In the genomic region with DNA sequence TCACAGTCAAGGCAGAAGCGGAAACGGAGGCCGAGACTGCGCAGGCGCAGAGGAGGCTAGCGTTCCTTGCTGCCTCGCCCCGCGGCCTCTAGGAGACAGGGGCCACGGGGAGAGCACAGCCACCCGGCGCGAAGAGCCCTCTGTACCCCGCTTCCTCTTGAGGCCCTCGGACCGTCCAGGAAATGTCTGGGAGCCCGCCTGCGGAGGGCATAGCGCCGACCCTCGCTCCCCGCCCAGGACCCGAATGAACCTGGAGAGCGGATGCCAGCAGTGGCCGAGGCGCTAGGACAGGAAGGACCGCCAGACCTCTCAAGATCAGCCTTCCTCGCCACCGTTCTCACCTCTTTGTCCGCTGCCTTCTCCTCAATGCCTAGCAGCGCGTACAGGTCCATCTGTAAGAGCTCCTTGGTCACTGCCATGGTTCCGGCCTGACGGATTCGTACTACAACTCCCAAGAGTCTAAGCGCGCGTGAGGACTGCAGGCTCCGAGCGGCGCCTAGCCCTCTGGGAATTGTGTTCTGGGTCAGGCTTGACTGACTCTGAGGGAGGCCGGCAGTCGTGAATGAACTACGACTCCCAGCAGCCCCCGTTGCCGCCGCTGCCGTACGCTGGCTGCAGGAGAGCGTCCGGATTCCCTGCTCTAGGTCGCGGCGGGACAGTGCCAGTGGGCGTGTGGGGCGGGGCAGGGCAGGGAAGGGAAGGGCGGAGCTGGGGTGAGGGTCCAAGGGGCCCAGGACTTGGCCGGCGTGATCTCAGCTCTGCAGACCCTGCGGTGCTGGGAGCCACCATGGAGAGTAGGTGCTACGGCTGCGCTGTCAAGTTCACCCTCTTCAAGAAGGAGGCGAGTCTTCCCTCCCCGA, we compare ENCODE assay signal across 1 cellular context.
TF ChIP-seq lines count a peak whose summit lies in the region.

A gene with protein sequence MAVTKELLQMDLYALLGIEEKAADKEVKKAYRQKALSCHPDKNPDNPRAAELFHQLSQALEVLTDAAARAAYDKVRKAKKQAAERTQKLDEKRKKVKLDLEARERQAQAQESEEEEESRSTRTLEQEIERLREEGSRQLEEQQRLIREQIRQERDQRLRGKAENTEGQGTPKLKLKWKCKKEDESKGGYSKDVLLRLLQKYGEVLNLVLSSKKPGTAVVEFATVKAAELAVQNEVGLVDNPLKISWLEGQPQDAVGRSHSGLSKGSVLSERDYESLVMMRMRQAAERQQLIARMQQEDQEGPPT (minus strand): TSS at position 446 of the 860 bp plus-strand sequence. CDS start 27 bp downstream, at position 419.
A gene with protein sequence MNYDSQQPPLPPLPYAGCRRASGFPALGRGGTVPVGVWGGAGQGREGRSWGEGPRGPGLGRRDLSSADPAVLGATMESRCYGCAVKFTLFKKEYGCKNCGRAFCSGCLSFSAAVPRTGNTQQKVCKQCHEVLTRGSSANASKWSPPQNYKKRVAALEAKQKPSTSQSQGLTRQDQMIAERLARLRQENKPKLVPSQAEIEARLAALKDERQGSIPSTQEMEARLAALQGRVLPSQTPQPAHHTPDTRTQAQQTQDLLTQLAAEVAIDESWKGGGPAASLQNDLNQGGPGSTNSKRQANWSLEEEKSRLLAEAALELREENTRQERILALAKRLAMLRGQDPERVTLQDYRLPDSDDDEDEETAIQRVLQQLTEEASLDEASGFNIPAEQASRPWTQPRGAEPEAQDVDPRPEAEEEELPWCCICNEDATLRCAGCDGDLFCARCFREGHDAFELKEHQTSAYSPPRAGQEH (plus strand): TSS at position 62 of the 860 bp plus-strand sequence. CDS start 501 bp downstream, at position 563.

TF ChIP-seq in HepG2, 621 proteins besides CTCF, POLR2A, EP300 and RAD21 (continued from another document and continues in another):
- TF ChIP-seq ZBTB42 (CRISPR knock-in tag; IDR thresholded peaks at IDR 0.05) (no peak), HNRNPLL (IDR thresholded peaks at IDR 0.05; ENCODE audit: low read depth, low read length, poor library complexity, severe bottlenecking) (peak; percentile 89), NR3C1 (CRISPR knock-in tag; IDR thresholded peaks at IDR 0.05) (no peak), ZFX (CRISPR knock-in tag; IDR thresholded peaks at IDR 0.05; ENCODE audit: low read depth) (peak; percentile 99), MIER3 (CRISPR knock-in tag; IDR thresholded peaks at IDR 0.05; ENCODE audit: borderline replicate concordance) (no peak; the same call in none of the 2 replicates), FOXJ3 (CRISPR knock-in tag; IDR thresholded peaks at IDR 0.05; ENCODE audit: borderline replicate concordance) (peak; percentile 7; the same call in 1 of the 2 replicates), MBNL3 (CRISPR knock-in tag; conservative IDR thresholded peaks at IDR 0.05) (no peak), ZNF879 (CRISPR knock-in tag; IDR thresholded peaks at IDR 0.05) (peak; percentile 84), NFE2L1 (CRISPR knock-in tag; IDR thresholded peaks at IDR 0.05; ENCODE audit: borderline replicate concordance) (0 out of 2 replicates have a peak, but pooled peaks have one; percentile 28), CBX5 (CRISPR knock-in tag; IDR thresholded peaks at IDR 0.05; ENCODE audit: borderline replicate concordance) (no peak), ZNF33B (CRISPR knock-in tag; IDR thresholded peaks at IDR 0.05) (no peak; the same call in 1 of the 2 replicates), ZNF703 (CRISPR knock-in tag; IDR thresholded peaks at IDR 0.05; ENCODE audit: borderline replicate concordance) (no peak), ELF4 (CRISPR knock-in tag; IDR thresholded peaks at IDR 0.05; ENCODE audit: borderline replicate concordance) (no peak), SRSF1 (optimal IDR thresholded peaks at IDR 0.05; ENCODE audit: low read depth, low read length) (peak; percentile 44), KLF15 (CRISPR knock-in tag; IDR thresholded peaks at IDR 0.05; ENCODE audit: borderline replicate concordance) (no peak), RBAK (CRISPR knock-in tag; IDR thresholded peaks at IDR 0.05) (no peak; the same call in 1 of the 2 replicates), AHR (CRISPR knock-in tag; IDR thresholded peaks at IDR 0.05) (no peak; the same call in 1 of the 2 replicates), ZNF451 (CRISPR knock-in tag; IDR thresholded peaks at IDR 0.05) (no peak), GPN1 (CRISPR knock-in tag; IDR thresholded peaks at IDR 0.05; ENCODE audit: borderline replicate concordance) (no peak), ZNF839 (CRISPR knock-in tag; IDR thresholded peaks at IDR 0.05; ENCODE audit: borderline replicate concordance) (peak; percentile 78; the same call in 1 of the 2 replicates), GABPB1 (CRISPR knock-in tag; IDR thresholded peaks at IDR 0.05) (peak; percentile 92), BHLHE40 (IDR thresholded peaks at IDR 0.05; ENCODE audit: low read length) (no peak), AKAP8 (CRISPR knock-in tag; IDR thresholded peaks at IDR 0.05) (no peak), ZNF264 (CRISPR knock-in tag; IDR thresholded peaks at IDR 0.05) (no peak; the same call in 1 of the 2 replicates), POGZ (CRISPR knock-in tag; IDR thresholded peaks at IDR 0.05) (peak; percentile 38), SRF (IDR thresholded peaks at IDR 0.05; ENCODE audit: low read depth, low read length) (no peak), PHF5A (CRISPR knock-in tag; IDR thresholded peaks at IDR 0.05; ENCODE audit: low read depth, unreplicated experiment) (peak; percentile 71), LCORL (IDR thresholded peaks at IDR 0.05) (no peak), LCORL (CRISPR knock-in tag; IDR thresholded peaks at IDR 0.05) (peak; percentile 88), ZNF790 (CRISPR knock-in tag; IDR thresholded peaks at IDR 0.05; ENCODE audit: borderline replicate concordance) (0 out of 2 replicates have a peak, but pooled peaks have one; percentile 78), ZNF326 (CRISPR knock-in tag; IDR thresholded peaks at IDR 0.05; ENCODE audit: borderline replicate concordance) (no peak), FOXA1 (IDR thresholded peaks at IDR 0.05) (no peak), FOXA1 (CRISPR knock-in tag; IDR thresholded peaks at IDR 0.05) (no peak), GTF3A (CRISPR knock-in tag; conservative IDR thresholded peaks at IDR 0.05) (no peak)
- TF ChIP-seq, protein P1, sequence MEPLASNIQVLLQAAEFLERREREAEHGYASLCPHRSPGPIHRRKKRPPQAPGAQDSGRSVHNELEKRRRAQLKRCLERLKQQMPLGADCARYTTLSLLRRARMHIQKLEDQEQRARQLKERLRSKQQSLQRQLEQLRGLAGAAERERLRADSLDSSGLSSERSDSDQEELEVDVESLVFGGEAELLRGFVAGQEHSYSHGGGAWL (CRISPR knock-in tag; IDR thresholded peaks at IDR 0.05), result no peak
- TF ChIP-seq, protein P2, sequence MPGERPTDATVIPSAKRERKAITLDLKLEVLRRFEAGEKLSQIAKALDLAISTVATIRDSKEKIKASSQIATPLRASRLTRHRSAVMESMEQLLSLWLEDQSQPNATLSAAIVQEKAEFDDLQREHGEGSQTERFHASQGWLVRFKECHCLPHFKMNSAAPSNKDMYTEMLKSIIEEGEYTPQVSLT (CRISPR knock-in tag; IDR thresholded peaks at IDR 0.05; ENCODE audit: borderline replicate concordance, low read depth), result no peak
- TF ChIP-seq, protein P3, sequence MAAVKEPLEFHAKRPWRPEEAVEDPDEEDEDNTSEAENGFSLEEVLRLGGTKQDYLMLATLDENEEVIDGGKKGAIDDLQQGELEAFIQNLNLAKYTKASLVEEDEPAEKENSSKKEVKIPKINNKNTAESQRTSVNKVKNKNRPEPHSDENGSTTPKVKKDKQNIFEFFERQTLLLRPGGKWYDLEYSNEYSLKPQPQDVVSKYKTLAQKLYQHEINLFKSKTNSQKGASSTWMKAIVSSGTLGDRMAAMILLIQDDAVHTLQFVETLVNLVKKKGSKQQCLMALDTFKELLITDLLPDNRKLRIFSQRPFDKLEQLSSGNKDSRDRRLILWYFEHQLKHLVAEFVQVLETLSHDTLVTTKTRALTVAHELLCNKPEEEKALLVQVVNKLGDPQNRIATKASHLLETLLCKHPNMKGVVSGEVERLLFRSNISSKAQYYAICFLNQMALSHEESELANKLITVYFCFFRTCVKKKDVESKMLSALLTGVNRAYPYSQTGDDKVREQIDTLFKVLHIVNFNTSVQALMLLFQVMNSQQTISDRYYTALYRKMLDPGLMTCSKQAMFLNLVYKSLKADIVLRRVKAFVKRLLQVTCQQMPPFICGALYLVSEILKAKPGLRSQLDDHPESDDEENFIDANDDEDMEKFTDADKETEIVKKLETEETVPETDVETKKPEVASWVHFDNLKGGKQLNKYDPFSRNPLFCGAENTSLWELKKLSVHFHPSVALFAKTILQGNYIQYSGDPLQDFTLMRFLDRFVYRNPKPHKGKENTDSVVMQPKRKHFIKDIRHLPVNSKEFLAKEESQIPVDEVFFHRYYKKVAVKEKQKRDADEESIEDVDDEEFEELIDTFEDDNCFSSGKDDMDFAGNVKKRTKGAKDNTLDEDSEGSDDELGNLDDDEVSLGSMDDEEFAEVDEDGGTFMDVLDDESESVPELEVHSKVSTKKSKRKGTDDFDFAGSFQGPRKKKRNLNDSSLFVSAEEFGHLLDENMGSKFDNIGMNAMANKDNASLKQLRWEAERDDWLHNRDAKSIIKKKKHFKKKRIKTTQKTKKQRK (IDR thresholded peaks at IDR 0.05; ENCODE audit: low read length), result no peak
- TF ChIP-seq, protein P4, sequence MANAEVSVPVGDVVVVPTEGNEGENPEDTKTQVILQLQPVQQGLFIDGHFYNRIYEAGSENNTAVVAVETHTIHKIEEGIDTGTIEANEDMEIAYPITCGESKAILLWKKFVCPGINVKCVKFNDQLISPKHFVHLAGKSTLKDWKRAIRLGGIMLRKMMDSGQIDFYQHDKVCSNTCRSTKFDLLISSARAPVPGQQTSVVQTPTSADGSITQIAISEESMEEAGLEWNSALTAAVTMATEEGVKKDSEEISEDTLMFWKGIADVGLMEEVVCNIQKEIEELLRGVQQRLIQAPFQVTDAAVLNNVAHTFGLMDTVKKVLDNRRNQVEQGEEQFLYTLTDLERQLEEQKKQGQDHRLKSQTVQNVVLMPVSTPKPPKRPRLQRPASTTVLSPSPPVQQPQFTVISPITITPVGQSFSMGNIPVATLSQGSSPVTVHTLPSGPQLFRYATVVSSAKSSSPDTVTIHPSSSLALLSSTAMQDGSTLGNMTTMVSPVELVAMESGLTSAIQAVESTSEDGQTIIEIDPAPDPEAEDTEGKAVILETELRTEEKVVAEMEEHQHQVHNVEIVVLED (CRISPR knock-in tag; IDR thresholded peaks at IDR 0.05; ENCODE audit: borderline replicate concordance), result peak; percentile 99
- TF ChIP-seq, protein P5, sequence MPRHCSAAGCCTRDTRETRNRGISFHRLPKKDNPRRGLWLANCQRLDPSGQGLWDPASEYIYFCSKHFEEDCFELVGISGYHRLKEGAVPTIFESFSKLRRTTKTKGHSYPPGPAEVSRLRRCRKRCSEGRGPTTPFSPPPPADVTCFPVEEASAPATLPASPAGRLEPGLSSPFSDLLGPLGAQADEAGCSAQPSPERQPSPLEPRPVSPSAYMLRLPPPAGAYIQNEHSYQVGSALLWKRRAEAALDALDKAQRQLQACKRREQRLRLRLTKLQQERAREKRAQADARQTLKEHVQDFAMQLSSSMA (CRISPR knock-in tag; IDR thresholded peaks at IDR 0.05), result peak; percentile 48; the same call in 1 of the 2 replicates
- TF ChIP-seq, protein P6, sequence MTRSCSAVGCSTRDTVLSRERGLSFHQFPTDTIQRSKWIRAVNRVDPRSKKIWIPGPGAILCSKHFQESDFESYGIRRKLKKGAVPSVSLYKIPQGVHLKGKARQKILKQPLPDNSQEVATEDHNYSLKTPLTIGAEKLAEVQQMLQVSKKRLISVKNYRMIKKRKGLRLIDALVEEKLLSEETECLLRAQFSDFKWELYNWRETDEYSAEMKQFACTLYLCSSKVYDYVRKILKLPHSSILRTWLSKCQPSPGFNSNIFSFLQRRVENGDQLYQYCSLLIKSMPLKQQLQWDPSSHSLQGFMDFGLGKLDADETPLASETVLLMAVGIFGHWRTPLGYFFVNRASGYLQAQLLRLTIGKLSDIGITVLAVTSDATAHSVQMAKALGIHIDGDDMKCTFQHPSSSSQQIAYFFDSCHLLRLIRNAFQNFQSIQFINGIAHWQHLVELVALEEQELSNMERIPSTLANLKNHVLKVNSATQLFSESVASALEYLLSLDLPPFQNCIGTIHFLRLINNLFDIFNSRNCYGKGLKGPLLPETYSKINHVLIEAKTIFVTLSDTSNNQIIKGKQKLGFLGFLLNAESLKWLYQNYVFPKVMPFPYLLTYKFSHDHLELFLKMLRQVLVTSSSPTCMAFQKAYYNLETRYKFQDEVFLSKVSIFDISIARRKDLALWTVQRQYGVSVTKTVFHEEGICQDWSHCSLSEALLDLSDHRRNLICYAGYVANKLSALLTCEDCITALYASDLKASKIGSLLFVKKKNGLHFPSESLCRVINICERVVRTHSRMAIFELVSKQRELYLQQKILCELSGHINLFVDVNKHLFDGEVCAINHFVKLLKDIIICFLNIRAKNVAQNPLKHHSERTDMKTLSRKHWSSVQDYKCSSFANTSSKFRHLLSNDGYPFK (CRISPR knock-in tag; IDR thresholded peaks at IDR 0.05; ENCODE audit: borderline replicate concordance), result peak; percentile 77; the same call in 1 of the 2 replicates
- TF ChIP-seq, protein P7, sequence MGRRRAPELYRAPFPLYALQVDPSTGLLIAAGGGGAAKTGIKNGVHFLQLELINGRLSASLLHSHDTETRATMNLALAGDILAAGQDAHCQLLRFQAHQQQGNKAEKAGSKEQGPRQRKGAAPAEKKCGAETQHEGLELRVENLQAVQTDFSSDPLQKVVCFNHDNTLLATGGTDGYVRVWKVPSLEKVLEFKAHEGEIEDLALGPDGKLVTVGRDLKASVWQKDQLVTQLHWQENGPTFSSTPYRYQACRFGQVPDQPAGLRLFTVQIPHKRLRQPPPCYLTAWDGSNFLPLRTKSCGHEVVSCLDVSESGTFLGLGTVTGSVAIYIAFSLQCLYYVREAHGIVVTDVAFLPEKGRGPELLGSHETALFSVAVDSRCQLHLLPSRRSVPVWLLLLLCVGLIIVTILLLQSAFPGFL (CRISPR knock-in tag; IDR thresholded peaks at IDR 0.05), result 0 out of 2 replicates have a peak, but pooled peaks have one; percentile 53
- TF ChIP-seq, protein P8, sequence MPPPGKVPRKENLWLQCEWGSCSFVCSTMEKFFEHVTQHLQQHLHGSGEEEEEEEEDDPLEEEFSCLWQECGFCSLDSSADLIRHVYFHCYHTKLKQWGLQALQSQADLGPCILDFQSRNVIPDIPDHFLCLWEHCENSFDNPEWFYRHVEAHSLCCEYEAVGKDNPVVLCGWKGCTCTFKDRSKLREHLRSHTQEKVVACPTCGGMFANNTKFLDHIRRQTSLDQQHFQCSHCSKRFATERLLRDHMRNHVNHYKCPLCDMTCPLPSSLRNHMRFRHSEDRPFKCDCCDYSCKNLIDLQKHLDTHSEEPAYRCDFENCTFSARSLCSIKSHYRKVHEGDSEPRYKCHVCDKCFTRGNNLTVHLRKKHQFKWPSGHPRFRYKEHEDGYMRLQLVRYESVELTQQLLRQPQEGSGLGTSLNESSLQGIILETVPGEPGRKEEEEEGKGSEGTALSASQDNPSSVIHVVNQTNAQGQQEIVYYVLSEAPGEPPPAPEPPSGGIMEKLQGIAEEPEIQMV (CRISPR knock-in tag; IDR thresholded peaks at IDR 0.05; ENCODE audit: low read depth), result peak; percentile 94
- TF ChIP-seq, protein P9, sequence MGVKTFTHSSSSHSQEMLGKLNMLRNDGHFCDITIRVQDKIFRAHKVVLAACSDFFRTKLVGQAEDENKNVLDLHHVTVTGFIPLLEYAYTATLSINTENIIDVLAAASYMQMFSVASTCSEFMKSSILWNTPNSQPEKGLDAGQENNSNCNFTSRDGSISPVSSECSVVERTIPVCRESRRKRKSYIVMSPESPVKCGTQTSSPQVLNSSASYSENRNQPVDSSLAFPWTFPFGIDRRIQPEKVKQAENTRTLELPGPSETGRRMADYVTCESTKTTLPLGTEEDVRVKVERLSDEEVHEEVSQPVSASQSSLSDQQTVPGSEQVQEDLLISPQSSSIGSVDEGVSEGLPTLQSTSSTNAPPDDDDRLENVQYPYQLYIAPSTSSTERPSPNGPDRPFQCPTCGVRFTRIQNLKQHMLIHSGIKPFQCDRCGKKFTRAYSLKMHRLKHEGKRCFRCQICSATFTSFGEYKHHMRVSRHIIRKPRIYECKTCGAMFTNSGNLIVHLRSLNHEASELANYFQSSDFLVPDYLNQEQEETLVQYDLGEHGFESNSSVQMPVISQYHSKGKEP (CRISPR knock-in tag; IDR thresholded peaks at IDR 0.05), result no peak; the same call in 1 of the 2 replicates
